In the genomic region with DNA sequence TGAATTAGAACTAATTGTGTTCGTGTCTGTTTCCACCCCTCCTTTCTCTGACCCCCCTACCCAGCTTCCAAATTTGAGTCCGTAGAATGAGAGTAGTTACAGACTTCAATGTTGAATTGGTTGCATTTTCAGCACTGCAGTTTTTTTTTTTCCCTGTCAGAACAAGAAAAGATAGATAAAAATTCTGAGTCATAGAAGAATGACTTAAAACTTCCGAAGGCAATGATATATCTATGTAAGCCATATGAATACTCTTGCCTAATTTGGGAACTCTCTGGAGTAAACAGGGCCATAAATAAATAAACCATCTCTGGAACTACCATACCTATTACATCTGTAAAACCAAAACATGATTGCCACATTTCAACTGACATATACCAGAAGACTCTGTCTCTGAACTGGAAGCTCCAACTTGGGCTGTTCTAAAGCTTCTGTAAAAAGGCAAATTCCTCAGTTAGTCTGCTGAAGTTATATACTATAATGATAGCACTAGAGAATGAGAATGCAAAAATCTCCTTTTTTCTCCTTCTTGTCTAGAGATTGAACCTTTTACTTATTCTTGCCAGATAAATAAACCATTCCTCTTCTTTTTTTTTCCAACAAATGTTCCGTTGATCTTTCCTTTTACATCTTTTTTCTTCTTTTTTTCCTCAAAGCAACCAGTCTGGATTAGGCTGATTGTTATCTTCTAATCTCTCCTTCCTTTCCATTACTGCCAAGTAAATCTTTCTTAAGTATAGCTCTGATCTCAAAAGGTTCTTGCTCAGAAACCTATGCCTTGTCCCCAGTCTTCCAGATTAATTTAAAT, we compare ENCODE assay signal across 11 cellular contexts. TPM values are rescaled to one million over a fixed set of nuclear protein-coding genes. Genes with fewer than 3 reads are reported as not detected.
A peak's percentile ranks its signal among the peaks of the same experiment; 100 is the strongest.
DNase-seq lines count a peak whose midpoint lies in the region; ATAC-seq and TF ChIP-seq lines count a peak whose summit lies in the region.
"Had no signal": no experiment of that assay in that cellular context is flagged by ENCODE, and none has a peak within 500 bp of the region (broad histone marks: within the 10 kb centered on the region; RNA-seq: fewer than 3 reads in every experiment).

No MANE protein-coding gene starts in this region.

- H3K27me3 Mint-ChIP-seq in dendritic cell treated with granulocyte-macrophage colony-stimulating factor and Interleukin-4, amounts not matched to agents 40 ng/mL and 50 ng/mL, for 4 days = no peaks in the 10 kb centered on the region
- H3K27me3 Mint-ChIP-seq in Caco-2 (ENCODE audit: insufficient read depth, unreplicated experiment) = no peaks in the 10 kb centered on the region

- no peaks in the 10 kb centered on the region for H3K9me3 Mint-ChIP-seq in dendritic cell treated with granulocyte-macrophage colony-stimulating factor and Interleukin-4, amounts not matched to agents 40 ng/mL and 50 ng/mL, for 4 days
- no peaks in the 10 kb centered on the region for H3K9me3 Mint-ChIP-seq in Caco-2 (ENCODE audit: unreplicated experiment)

- H3K4me1 ChIP-seq in psoas muscle = peaks cover 67% of the 10 kb centered on the region
- peaks cover 12% of the 10 kb centered on the region; the same call in 1 of the 2 replicates for H3K4me1 ChIP-seq in Caco-2

- peak overlapping the region; percentile 10 for H3K4me3 Mint-ChIP-seq in dendritic cell treated with granulocyte-macrophage colony-stimulating factor and Interleukin-4, amounts not matched to agents 40 ng/mL and 50 ng/mL, for 4 days
- H3K4me3 Mint-ChIP-seq in Caco-2 (ENCODE audit: unreplicated experiment) = no peak overlapping the region

- TF ChIP-seq CTCF in psoas muscle (IDR thresholded peaks at IDR 0.05) (no peak), Caco-2 (IDR thresholded peaks at IDR 0.05; ENCODE audit: insufficient read depth in 1 of 2, low read depth in 1 of 2, low read length in 1 of 2, severe bottlenecking in 1 of 2, unreplicated experiment in 1 of 2) (no peak)

- H3K27ac Mint-ChIP-seq in dendritic cell treated with granulocyte-macrophage colony-stimulating factor and Interleukin-4, amounts not matched to agents 40 ng/mL and 50 ng/mL, for 4 days = peak overlapping the region; percentile 64
- no peak overlapping the region for H3K27ac Mint-ChIP-seq in Caco-2 (ENCODE audit: unreplicated experiment)

- peaks cover 67% of the 10 kb centered on the region for H3K36me3 Mint-ChIP-seq in dendritic cell treated with granulocyte-macrophage colony-stimulating factor and Interleukin-4, amounts not matched to agents 40 ng/mL and 50 ng/mL, for 4 days (ENCODE audit: low read depth)
- H3K36me3 Mint-ChIP-seq in Caco-2 (ENCODE audit: insufficient read depth, unreplicated experiment) = peaks cover 29% of the 10 kb centered on the region

- H3K9me3 ChIP-seq in psoas muscle = no peaks in the 10 kb centered on the region
- no peaks in the 10 kb centered on the region for H3K9me3 ChIP-seq in Caco-2
- H3K9me3 ChIP-seq: heart left ventricle had no signal

- H3K4me3 ChIP-seq in psoas muscle (no peak overlapping the region), Caco-2 (ENCODE audit: low read depth, low read length) (no peak overlapping the region)
- H3K4me3 ChIP-seq: heart left ventricle had no signal

- intact Hi-C loops in dendritic cell treated with granulocyte-macrophage colony-stimulating factor and Interleukin-4, amounts not matched to agents 40 ng/mL and 50 ng/mL, for 4 days (cut with micrococcal nuclease) = no loop called here
- intact Hi-C loops in psoas muscle (cut with DNase I) (no loop called here), Caco-2 (cut with micrococcal nuclease; ENCODE audit: unreplicated experiment) (no loop called here)

- ATAC-seq in psoas muscle = peak in 1 of 4 donors; percentile 17
- ATAC-seq: HepG2 had no signal

- peaks cover 0 to 12% of the 10 kb centered on the region in 2 donors for H3K36me3 ChIP-seq in psoas muscle (ENCODE audit: insufficient read depth in 1 of 2, low read depth in 1 of 2)
- H3K36me3 ChIP-seq in Caco-2 (ENCODE audit: control insufficient read depth, insufficient read depth, low read length) = no peaks in the 10 kb centered on the region

- CTCF ChIA-PET in Caco-2 (lab: Charles Lee) = no interaction called here

- no TSS peak for BruUV-seq in Caco-2 (replicated peaks; lab: Mats Ljungman, UMichigan)

- H3K27me3 ChIP-seq in psoas muscle (ENCODE audit: insufficient read depth in 3 of 3, low read length in 2 of 3) = no peaks in the 10 kb centered on the region
- H3K27me3 ChIP-seq in Caco-2 (replicated peaks; ENCODE audit: control insufficient read depth, insufficient read depth, low read length) = no peaks in the 10 kb centered on the region
- H3K27me3 ChIP-seq: heart left ventricle had no signal

- DNase-seq in ELR (ENCODE audit: low read depth) (peak; percentile 80), OCI-M1 (lab: John Stamatoyannopoulos, UW) (peak; percentile 95), psoas muscle (no peak), HuH-7.5 (ENCODE audit: low spot score) (no peak), UCSD-AML1 (lab: John Stamatoyannopoulos, UW; ENCODE audit: unreplicated experiment) (no peak), Caco-2 (no peak)
- DNase-seq in stimulated activated naive CD4-positive, alpha-beta T cell (lab: John Stamatoyannopoulos, UW) = no peak
- DNase-seq: heart left ventricle had no signal

- WGBS in psoas muscle, 3 donors = 57 to 75% (median 65%) methylated on average over 4 of the region's 4 CpGs

- POLR2A ChIA-PET in Caco-2 (lab: Charles Lee) = interaction anchor here (0.6 to 0.9 kb wide), 4 partner anchors 12 to 925 kb away, joined by 3 to 4 read pairs (median 3); partner anchors contain the start of gene P4HA1

- peak overlapping the region; percentile 71 for H3K27ac ChIP-seq in psoas muscle
- H3K27ac ChIP-seq: parathyroid adenoma had no signal

- peaks cover 66% of the 10 kb centered on the region for H3K4me1 Mint-ChIP-seq in dendritic cell treated with granulocyte-macrophage colony-stimulating factor and Interleukin-4, amounts not matched to agents 40 ng/mL and 50 ng/mL, for 4 days (ENCODE audit: low read depth)
- peaks cover 32% of the 10 kb centered on the region for H3K4me1 Mint-ChIP-seq in Caco-2 (ENCODE audit: low read depth, unreplicated experiment)

RNA-seq across cellular contexts. Expression of gene VCL, which starts 23.5 kb away (rescaled TPM):
- total RNA-seq in psoas muscle (100 to 1,000 TPM in 3 of 4 donors, 10 to 100 TPM in 1; 89.1 to 426 (median 179) TPM), Caco-2 (2022) (92.2 and 113 TPM in 2 replicates)
- 10 to 100 TPM; 54.5 to 93.2 (median 91.4) TPM for polyA plus RNA-seq in psoas muscle

Comparison
In these comparisons a context has a peak if more than half of its experiments do, and no peak if none do; other contexts are left out.
1. DNase-seq: peak in ELR (single experiment) and OCI-M1 (single experiment); none in psoas muscle (0 of 2), HuH-7.5 (single experiment), UCSD-AML1 (single experiment), Caco-2 (0 of 2) and stimulated activated naive CD4-positive, alpha-beta T cell (0 of 6).